29 cellular contexts compared by ENCODE assay signal in the genomic region with DNA sequence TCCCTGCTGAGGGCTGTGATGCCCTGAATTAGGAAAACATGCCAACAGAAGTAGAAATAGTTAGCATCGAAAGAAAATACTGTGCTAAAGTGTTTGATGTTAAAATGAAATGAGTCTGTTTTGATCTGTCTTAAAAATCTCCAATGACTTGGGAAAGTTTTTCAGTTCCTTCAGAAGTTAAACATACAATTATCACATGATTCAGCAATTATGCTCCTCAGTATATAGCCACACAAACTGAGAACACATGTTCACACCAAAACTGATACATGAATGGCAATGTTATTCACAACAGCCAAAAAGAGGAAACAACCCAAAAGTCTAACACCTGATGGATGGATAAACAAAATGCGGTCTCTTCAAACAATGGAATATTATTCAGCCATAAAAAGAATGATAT.
A peak's percentile ranks its signal among the peaks of the same experiment; 100 is the strongest.
DNase-seq lines count a peak whose midpoint lies in the region; ATAC-seq, FAIRE-seq and TF ChIP-seq lines count a peak whose summit lies in the region.
"Had no signal": no experiment of that assay in that cellular context is flagged by ENCODE, and none has a peak within 500 bp of the region (broad histone marks: within the 10 kb centered on the region; RNA-seq: fewer than 3 reads in every experiment).

No MANE protein-coding gene starts in this region.

- no peak for TF ChIP-seq CTCF in H1 (IDR thresholded peaks at IDR 0.05; ENCODE audit: control extremely low read depth in 1 of 3, insufficient read depth in 1 of 3, low read depth in 1 of 3, low read length in 3 of 3)
- TF ChIP-seq CTCF in osteocyte (IDR thresholded peaks at IDR 0.05): no peak
- no peak for TF ChIP-seq CTCF in SK-N-SH (IDR thresholded peaks at IDR 0.05)

- POLR2A ChIA-PET in H1 (lab: Charles Lee; ENCODE audit: partially characterized antibody): no interaction called here
- POLR2A ChIA-PET in SK-N-SH (lab: Yijun Ruan, JAX): no interaction called here

- peak overlapping the region; percentile 93 for H3K27ac Mint-ChIP-seq in osteocyte (ENCODE audit: unreplicated experiment)
- no peak overlapping the region for H3K27ac Mint-ChIP-seq in activated CD4-positive, alpha-beta T cell treated with anti-CD3 and anti-CD28 coated beads, Interleukin-2, amount 10 ng/mL, durations not matched to agents 24 days and 14 days
- H3K27ac Mint-ChIP-seq: activated T-cell treated with anti-CD3 and anti-CD28 coated beads, Interleukin-2, amount 50 U/mL, for 24 hours; naive thymus-derived CD8-positive, alpha-beta T cell; stimulated activated memory B cell treated with anti-CD40 and anti-IgM and Interleukin-4, amounts not matched to agents 10 μg/mL and 1 μg/mL and 100 μg/mL, for 72 hours had no signal

- H3K27me3 Mint-ChIP-seq in osteocyte (ENCODE audit: unreplicated experiment): no peaks in the 10 kb centered on the region
- peaks cover 2% of the 10 kb centered on the region for H3K27me3 Mint-ChIP-seq in activated CD4-positive, alpha-beta T cell treated with anti-CD3 and anti-CD28 coated beads, Interleukin-2, amount 10 ng/mL, durations not matched to agents 24 days and 14 days
- H3K27me3 Mint-ChIP-seq: activated T-cell treated with anti-CD3 and anti-CD28 coated beads, Interleukin-2, amount 50 U/mL, for 24 hours had no signal

- no peak for TF ChIP-seq POLR2A in H1 (IDR thresholded peaks at IDR 0.05; ENCODE audit: control extremely low read depth in 1 of 2, low read depth in 2 of 2, low read length in 2 of 2)

- no peak overlapping the region for H4K8ac ChIP-seq in H1 (ENCODE audit: extremely low read depth, insufficient read depth, low read length)

- H3K56ac ChIP-seq in H1 (replicated peaks; ENCODE audit: insufficient read length, low read depth, low read length): no peak overlapping the region

- no peaks in the 10 kb centered on the region for H3K23me2 ChIP-seq in H1 (ENCODE audit: low read depth, low read length)

- H3K79me2 ChIP-seq in GM23248 (ENCODE audit: insufficient read depth): peaks cover 98% of the 10 kb centered on the region
- peaks cover 0 to 37% of the 10 kb centered on the region in 2 experiments; a peak in 2 of 4 replicates for H3K79me2 ChIP-seq in H1 (ENCODE audit: control insufficient read depth in 1 of 2, insufficient read depth in 2 of 2, low read length in 2 of 2)
- peaks cover 94% of the 10 kb centered on the region for H3K79me2 ChIP-seq in SK-N-SH (ENCODE audit: insufficient read depth)

- H3K27ac ChIP-seq in GM23248: peak overlapping the region; percentile 76; the same call in 1 of the 2 replicates
- no peak overlapping the region for H3K27ac ChIP-seq in H1 (ENCODE audit: low read depth, low read length)
- H3K27ac ChIP-seq in SK-N-SH (ENCODE audit: low read depth in 2 of 2, low read length in 1 of 2): peak overlapping the region in 1 of 2 experiments; percentile 91; a peak in 2 of 4 replicates
- H3K27ac ChIP-seq: ascending aorta, C4-2B, heart right ventricle, upper lobe of right lung had no signal

- FAIRE-seq in H1 (lab: Jason Lieb, UNC): no peak
- FAIRE-seq: kidney had no signal

- H2AFZ ChIP-seq in GM23248 (no peak overlapping the region), H1 (ENCODE audit: low read length) (no peak overlapping the region), SK-N-SH (ENCODE audit: low read depth) (no peak overlapping the region)

- 0 out of 2 replicates have a peak overlapping the region, but pooled peaks have one; percentile 10 for H2AK5ac ChIP-seq in H1 (ENCODE audit: low read depth, low read length)

- H3K4me3 ChIP-seq in GM23248 (no peak overlapping the region), H1 (ENCODE audit: extremely low read depth in 1 of 4, insufficient read depth in 2 of 4, low read depth in 3 of 4, low read length in 4 of 4) (no peak overlapping the region), SK-N-SH (ENCODE audit: low read depth in 2 of 2, low read length in 1 of 2) (no peak overlapping the region)
- H3K4me3 ChIP-seq: ascending aorta, heart right ventricle, upper lobe of right lung had no signal

- H3K9me3 Mint-ChIP-seq in osteocyte (ENCODE audit: unreplicated experiment): no peaks in the 10 kb centered on the region
- H3K9me3 Mint-ChIP-seq in activated CD4-positive, alpha-beta T cell treated with anti-CD3 and anti-CD28 coated beads, Interleukin-2, amount 10 ng/mL, durations not matched to agents 24 days and 14 days: peaks cover 4% of the 10 kb centered on the region

- H4K20me1 ChIP-seq in GM23248 (ENCODE audit: insufficient read depth) (no peaks in the 10 kb centered on the region), H1 (replicated peaks in 1 of 2; ENCODE audit: control insufficient read depth in 1 of 2, insufficient read depth in 2 of 2, low read length in 2 of 2) (no peaks in the 10 kb centered on the region), SK-N-SH (ENCODE audit: insufficient read depth) (peaks cover 3% of the 10 kb centered on the region; the same call in 1 of the 2 replicates)

- no peak overlapping the region for H3K4ac ChIP-seq in H1 (replicated peaks; ENCODE audit: insufficient read length, low read depth, low read length)

- H3K4me3 Mint-ChIP-seq in osteocyte (ENCODE audit: unreplicated experiment): no peak overlapping the region
- H3K4me3 Mint-ChIP-seq in activated CD4-positive, alpha-beta T cell treated with anti-CD3 and anti-CD28 coated beads, Interleukin-2, amount 10 ng/mL, durations not matched to agents 24 days and 14 days: no peak overlapping the region
- H3K4me3 Mint-ChIP-seq: activated T-cell treated with anti-CD3 and anti-CD28 coated beads, Interleukin-2, amount 50 U/mL, for 24 hours; naive thymus-derived CD8-positive, alpha-beta T cell; stimulated activated memory B cell treated with anti-CD40 and anti-IgM and Interleukin-4, amounts not matched to agents 10 μg/mL and 1 μg/mL and 100 μg/mL, for 72 hours had no signal

- no peak for ATAC-seq in GM21528 (IDR thresholded peaks at IDR 0.05; ENCODE audit: low FRiP score, unreplicated experiment)
- ATAC-seq: heart right ventricle; naive thymus-derived CD8-positive, alpha-beta T cell; stimulated activated memory B cell treated with anti-CD40 and anti-IgM and Interleukin-4, amounts not matched to agents 10 μg/mL and 1 μg/mL and 100 μg/mL, for 72 hours; upper lobe of right lung had no signal

- CTCF ChIA-PET in H1 (lab: Charles Lee; ENCODE audit: partially characterized antibody) (interaction anchor here (1.8 kb wide), 1 partner anchor 34 kb away, joined by 3 read pairs; no protein-coding TSS in a partner anchor), SK-N-SH (lab: Yijun Ruan, JAX) (no interaction called here)

- H2BK12ac ChIP-seq in H1 (ENCODE audit: low read depth, low read length): no peak overlapping the region

- H3K9me3 ChIP-seq in GM23248 (ENCODE audit: low read depth) (no peaks in the 10 kb centered on the region), H1 (ENCODE audit: insufficient read depth in 2 of 2, low read depth in 1 of 2, low read length in 1 of 2) (no peaks in the 10 kb centered on the region), SK-N-SH (no peaks in the 10 kb centered on the region)
- H3K9me3 ChIP-seq: ascending aorta, heart right ventricle, upper lobe of right lung had no signal

- H2BK120ac ChIP-seq in H1 (replicated peaks; ENCODE audit: low read depth, low read length): no peak overlapping the region

- intact Hi-C loops in activated CD4-positive, alpha-beta T cell treated with anti-CD3 and anti-CD28 coated beads, Interleukin-2, amount 10 ng/mL, durations not matched to agents 24 days and 14 days (cut with micrococcal nuclease): no loop called here

- no peak overlapping the region for H2BK5ac ChIP-seq in H1 (ENCODE audit: low read depth, low read length)

- H3K9ac ChIP-seq in GM23248 (no peak overlapping the region), H1 (replicated peaks in 1 of 4; ENCODE audit: extremely low read depth in 1 of 4, low read depth in 3 of 4, low read length in 3 of 4) (no peak overlapping the region), SK-N-SH (no peak overlapping the region)

- H4K91ac ChIP-seq in H1 (replicated peaks; ENCODE audit: insufficient read length, low read length): no peak overlapping the region

- peaks cover 6% of the 10 kb centered on the region for H3K36me3 Mint-ChIP-seq in osteocyte (ENCODE audit: unreplicated experiment)
- peaks cover 9% of the 10 kb centered on the region for H3K36me3 Mint-ChIP-seq in activated CD4-positive, alpha-beta T cell treated with anti-CD3 and anti-CD28 coated beads, Interleukin-2, amount 10 ng/mL, durations not matched to agents 24 days and 14 days (ENCODE audit: low read depth)
- H3K36me3 Mint-ChIP-seq: naive thymus-derived CD8-positive, alpha-beta T cell; stimulated activated memory B cell treated with anti-CD40 and anti-IgM and Interleukin-4, amounts not matched to agents 10 μg/mL and 1 μg/mL and 100 μg/mL, for 72 hours had no signal

- no peak for TF ChIP-seq EP300 in H1 (IDR thresholded peaks at IDR 0.05; ENCODE audit: borderline replicate concordance in 1 of 2, low read depth in 2 of 2, low read length in 2 of 2)
- no peak for TF ChIP-seq EP300 in SK-N-SH (IDR thresholded peaks at IDR 0.05; ENCODE audit: borderline replicate concordance in 1 of 2, low read depth in 1 of 2, low read length in 1 of 2)

- WGBS in GM23248 (ENCODE audit: low coverage in 1 of 2, low lambda C conversion rate in 2 of 2, missing lambda C conversion rate in 2 of 2), 2 experiments: 76 to 83% methylated on average over 2 of the region's 2 CpGs
- whole genome bisulfite sequencing in H1 (ENCODE audit: extremely low coverage in 1 of 2, insufficient coverage in 1 of 2, insufficient read length in 1 of 2, insufficient replicate concordance in 2 of 2, low coverage in 1 of 2, low lambda C conversion rate in 2 of 2, missing lambda C conversion rate in 1 of 2), 2 experiments: 86% methylated on average over 2 of the region's 2 CpGs; no CpG with 5 or more reads in 1 of the 2 experiments
- 90% methylated on average over 2 of the region's 2 CpGs for WGBS in SK-N-SH (ENCODE audit: low lambda C conversion rate)

- TF ChIP-seq RAD21 in H1 (IDR thresholded peaks at IDR 0.05 in 1 of 2, conservative IDR thresholded peaks at IDR 0.05 in 1 of 2; ENCODE audit: low read depth in 2 of 2, low read length in 2 of 2) (no peak), SK-N-SH (IDR thresholded peaks at IDR 0.05; ENCODE audit: low read length) (no peak)

- no peak overlapping the region for H3K18ac ChIP-seq in H1 (ENCODE audit: extremely low read depth, low read length)

- H3K4me1 Mint-ChIP-seq in osteocyte (ENCODE audit: unreplicated experiment): peaks cover 89% of the 10 kb centered on the region
- peaks cover 39% of the 10 kb centered on the region for H3K4me1 Mint-ChIP-seq in activated CD4-positive, alpha-beta T cell treated with anti-CD3 and anti-CD28 coated beads, Interleukin-2, amount 10 ng/mL, durations not matched to agents 24 days and 14 days
- H3K4me1 Mint-ChIP-seq: stimulated activated memory B cell treated with anti-CD40 and anti-IgM and Interleukin-4, amounts not matched to agents 10 μg/mL and 1 μg/mL and 100 μg/mL, for 72 hours had no signal

- H3K4me2 ChIP-seq in GM23248 (ENCODE audit: unreplicated experiment) (no peak overlapping the region), H1 (ENCODE audit: insufficient read depth in 1 of 2, low read depth in 2 of 2, low read length in 2 of 2) (no peak overlapping the region), SK-N-SH (no peak overlapping the region)

- H3K36me3 ChIP-seq in GM23248 (ENCODE audit: low read depth) (no peaks in the 10 kb centered on the region), H1 (ENCODE audit: control insufficient read depth in 2 of 4, insufficient read depth in 4 of 4, low read length in 3 of 4) (no peaks in the 10 kb centered on the region), SK-N-SH (replicated peaks in 1 of 2; ENCODE audit: control insufficient read depth in 1 of 2, insufficient read depth in 2 of 2, low read length in 1 of 2) (no peaks in the 10 kb centered on the region)
- H3K36me3 ChIP-seq: ascending aorta, heart right ventricle, upper lobe of right lung had no signal

- DNase-seq in GM23248: no peak
- DNase-seq in MV-4-11 (lab: John Stamatoyannopoulos, UW): peak; percentile 11
- no peak for DNase-seq in H1 (ENCODE audit: low read depth in 1 of 2, low spot score in 2 of 2)
- no peak for DNase-seq in osteocyte (ENCODE audit: extremely low spot score, unreplicated experiment)
- no peak for DNase-seq in SK-N-SH
- no peak for DNase-seq in activated CD4-positive, alpha-beta T cell treated with anti-CD3 and anti-CD28 coated beads, Interleukin-2, amount 10 ng/mL, durations not matched to agents 24 days and 14 days
- no peak for DNase-seq in 8988T
- DNase-seq: activated CD4-positive, CD25-positive, alpha-beta regulatory T cell; activated gamma-delta T cell treated with Interleukin-2 at 50 U/mL for 16 hours; activated T-cell treated with anti-CD3 and anti-CD28 coated beads, Interleukin-2, amount 50 U/mL, for 24 hours; Calu3; caudate nucleus; cortex of kidney; DMS79 treated with DMSO at 0.1 percent for 48 hours; effector memory CD4-positive, alpha-beta T cell; foreskin fibroblast; GF-D8; heart right ventricle; kidney; naive thymus-derived CD8-positive, alpha-beta T cell; NCI-H1694; nucleus accumbens; stimulated activated CD4-positive, alpha-beta T cell treated with anti-CD3 and anti-CD28 coated beads, Interleukin-15, amount 100 ng/mL, for 24 hours; T-helper 1 cell; upper lobe of right lung had no signal

- 0 out of 2 replicates have a peak, but pooled peaks cover 2% of the 10 kb centered on the region for H3K79me1 ChIP-seq in H1 (ENCODE audit: low read depth, low read length)

- H3K4me1 ChIP-seq in GM23248 (ENCODE audit: insufficient read depth) (peaks cover 84% of the 10 kb centered on the region), H1 (replicated peaks in 1 of 4; ENCODE audit: control insufficient read depth in 3 of 4, insufficient read depth in 4 of 4, low read length in 3 of 4) (peaks cover 2 to 9% (median 4%) of the 10 kb centered on the region in 4 experiments; a peak in 4 of 7 replicates), SK-N-SH (ENCODE audit: control insufficient read depth in 1 of 2, insufficient read depth in 2 of 2, low read depth in 1 of 2, low read length in 1 of 2) (peaks cover 0 to 79% of the 10 kb centered on the region in 2 experiments)

- no peak overlapping the region for H3K23ac ChIP-seq in H1 (ENCODE audit: insufficient read length)

- H3K14ac ChIP-seq in H1 (ENCODE audit: insufficient read length): no peak overlapping the region

- no peak overlapping the region for H2BK20ac ChIP-seq in H1 (ENCODE audit: low read length)

- H3F3A ChIP-seq in GM23248 (ENCODE audit: insufficient read depth): peaks cover 86% of the 10 kb centered on the region
- H3F3A ChIP-seq in SK-N-SH (replicated peaks; ENCODE audit: insufficient read depth): peaks cover 44% of the 10 kb centered on the region

- H2BK15ac ChIP-seq in H1 (ENCODE audit: low read length): no peak overlapping the region

- H3K9me2 ChIP-seq in GM23248 (ENCODE audit: insufficient read depth): no peaks in the 10 kb centered on the region
- H3K9me2 ChIP-seq in SK-N-SH: no peaks in the 10 kb centered on the region

- H4K5ac ChIP-seq in H1 (ENCODE audit: insufficient read length, low read depth, low read length): no peak overlapping the region

- no peaks in the 10 kb centered on the region for H3K27me3 ChIP-seq in GM23248 (replicated peaks; ENCODE audit: insufficient read depth)
- no peaks in the 10 kb centered on the region for H3K27me3 ChIP-seq in H1 (replicated peaks in 1 of 4; ENCODE audit: control insufficient read depth in 3 of 4, extremely low read depth in 1 of 4, insufficient read depth in 3 of 4, low read length in 3 of 4)
- H3K27me3 ChIP-seq in SK-N-SH (ENCODE audit: insufficient read depth): no peaks in the 10 kb centered on the region
- H3K27me3 ChIP-seq: ascending aorta, heart right ventricle, upper lobe of right lung had no signal

- in situ Hi-C loops in GM23248 (cut with MboI): no loop called here
